23 cellular contexts compared by ENCODE assay signal in the genomic region with DNA sequence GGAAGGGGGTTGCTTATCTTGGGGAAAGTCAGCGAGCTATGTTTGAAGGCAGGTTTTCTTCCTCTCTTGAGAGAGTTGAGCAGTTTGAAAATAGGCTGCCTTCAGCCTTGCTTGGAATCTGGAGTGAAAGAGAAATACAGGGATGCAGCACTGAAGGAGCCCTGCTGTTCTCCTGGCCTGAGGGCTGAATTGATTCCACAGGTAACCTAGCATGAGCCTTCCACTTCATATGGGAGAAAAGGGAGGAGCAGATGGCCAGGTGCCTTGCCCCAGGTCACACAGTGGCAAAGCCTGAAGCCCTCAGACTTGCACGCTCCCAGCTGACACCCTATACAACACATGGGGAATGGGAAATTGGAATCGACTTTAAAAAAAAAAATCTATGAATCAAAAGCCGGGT.
DNase-seq lines count a peak whose midpoint lies in the region; FAIRE-seq and TF ChIP-seq lines count a peak whose summit lies in the region.
"Had no signal": no experiment of that assay in that cellular context is flagged by ENCODE, and none has a peak within 500 bp of the region (broad histone marks: within the 10 kb centered on the region; RNA-seq: fewer than 3 reads in every experiment).

No MANE protein-coding gene starts in this region.

- H3K4me3 Mint-ChIP-seq in brain (peak overlapping the region in 2 of 5 experiments; percentile 59 to 64), nephron progenitor cell (no peak overlapping the region)
- H3K4me3 Mint-ChIP-seq: activated CD4-positive, alpha-beta T cell treated with anti-CD3 and anti-CD28 coated beads, Interleukin-2, amount 10 ng/mL, durations not matched to agents 7 days and 5 days; activated CD8-positive, alpha-beta memory T cell treated with anti-CD3 and anti-CD28 coated beads, Interleukin-2, amount 10 ng/mL, durations not matched to agents 7 days and 5 days; activated naive CD4-positive, alpha-beta T cell treated with anti-CD3 and anti-CD28 coated beads, Interleukin-2, amount 50 U/mL, for 24 hours; activated T-helper 1 cell treated with anti-CD3 and anti-CD28 coated beads, Interleukin-12 subunit alpha, Interleukin-12 subunit beta, Interleukin-2, Interleukin-4 antibody, amounts not matched to agents 30 ng/mL and 10 ng/mL and 1 ng/mL, durations not matched to agents 14 hours and 24 hours and 36 hours; T-helper 1 cell treated with Interleukin-12 subunit alpha and Interleukin-12 subunit beta and Interleukin-4 antibody, amounts not matched to agents 30 μg/mL and 1 μg/mL, for 36 hours had no signal

- H3K9ac ChIP-seq in HUES48 (ENCODE audit: low read depth, low read length): no peak overlapping the region

- peaks cover 36% of the 10 kb centered on the region for H3K4me1 Mint-ChIP-seq in brain
- peaks cover 43% of the 10 kb centered on the region for H3K4me1 Mint-ChIP-seq in nephron progenitor cell
- H3K4me1 Mint-ChIP-seq: activated CD4-positive, alpha-beta T cell treated with anti-CD3 and anti-CD28 coated beads, Interleukin-2, amount 10 ng/mL, durations not matched to agents 7 days and 5 days; activated CD8-positive, alpha-beta memory T cell treated with anti-CD3 and anti-CD28 coated beads, Interleukin-2, amount 10 ng/mL, durations not matched to agents 7 days and 5 days; activated naive CD4-positive, alpha-beta T cell treated with anti-CD3 and anti-CD28 coated beads, Interleukin-2, amount 50 U/mL, for 24 hours had no signal

- H3K27ac Mint-ChIP-seq in brain: peak overlapping the region in 4 of 5 experiments; percentile 23 to 90 (median 73)
- H3K27ac Mint-ChIP-seq in nephron progenitor cell: peak overlapping the region; percentile 68
- H3K27ac Mint-ChIP-seq: activated CD4-positive, alpha-beta T cell treated with anti-CD3 and anti-CD28 coated beads, Interleukin-2, amount 10 ng/mL, durations not matched to agents 7 days and 5 days; activated CD8-positive, alpha-beta memory T cell treated with anti-CD3 and anti-CD28 coated beads, Interleukin-2, amount 10 ng/mL, durations not matched to agents 7 days and 5 days; activated naive CD4-positive, alpha-beta T cell treated with anti-CD3 and anti-CD28 coated beads, Interleukin-2, amount 50 U/mL, for 24 hours; activated T-helper 1 cell treated with anti-CD3 and anti-CD28 coated beads, Interleukin-12 subunit alpha, Interleukin-12 subunit beta, Interleukin-2, Interleukin-4 antibody, amounts not matched to agents 30 ng/mL and 10 ng/mL and 1 ng/mL, durations not matched to agents 14 hours and 24 hours and 36 hours; T-helper 1 cell treated with Interleukin-12 subunit alpha and Interleukin-12 subunit beta and Interleukin-4 antibody, amounts not matched to agents 30 μg/mL and 1 μg/mL, for 36 hours had no signal

- peaks cover 20% of the 10 kb centered on the region for H3K27me3 Mint-ChIP-seq in brain
- H3K27me3 Mint-ChIP-seq in nephron progenitor cell (ENCODE audit: low read depth, poor library complexity): peaks cover 3% of the 10 kb centered on the region
- H3K27me3 Mint-ChIP-seq: activated CD8-positive, alpha-beta memory T cell treated with anti-CD3 and anti-CD28 coated beads, Interleukin-2, amount 10 ng/mL, durations not matched to agents 7 days and 5 days; activated naive CD4-positive, alpha-beta T cell treated with anti-CD3 and anti-CD28 coated beads, Interleukin-2, amount 50 U/mL, for 24 hours had no signal

- TF ChIP-seq CTCF in brain (conservative IDR thresholded peaks at IDR 0.05): no peak
- TF ChIP-seq CTCF in nephron progenitor cell (IDR thresholded peaks at IDR 0.05): no peak
- no peak for TF ChIP-seq CTCF in D721Med (IDR thresholded peaks at IDR 0.05; ENCODE audit: insufficient read depth, missing control alignments)

- no peak overlapping the region for H3K4me3 ChIP-seq in HUES48 (ENCODE audit: low read depth, low read length)
- H3K4me3 ChIP-seq: K562, lower lobe of right lung, SK-N-MC, upper lobe of right lung had no signal

- FAIRE-seq in D721Med (lab: Jason Lieb, UNC): no peak
- FAIRE-seq: K562, small intestine had no signal

- no peaks in the 10 kb centered on the region for H3K36me3 Mint-ChIP-seq in brain
- no peaks in the 10 kb centered on the region for H3K36me3 Mint-ChIP-seq in nephron progenitor cell (ENCODE audit: low read depth)
- H3K36me3 Mint-ChIP-seq: activated CD8-positive, alpha-beta memory T cell treated with anti-CD3 and anti-CD28 coated beads, Interleukin-2, amount 10 ng/mL, durations not matched to agents 7 days and 5 days; activated naive CD4-positive, alpha-beta T cell treated with anti-CD3 and anti-CD28 coated beads, Interleukin-2, amount 50 U/mL, for 24 hours had no signal

- peaks cover 6% of the 10 kb centered on the region; the same call in 1 of the 2 replicates for H3K27me3 ChIP-seq in HUES48 (ENCODE audit: control insufficient read depth, insufficient read depth, low read length)
- H3K27me3 ChIP-seq: upper lobe of right lung had no signal

- no peaks in the 10 kb centered on the region for H3K36me3 ChIP-seq in HUES48 (ENCODE audit: control insufficient read depth, insufficient read depth, low read length)
- H3K36me3 ChIP-seq: lower lobe of right lung, upper lobe of right lung had no signal

- H3K4me1 ChIP-seq in HUES48 (ENCODE audit: control insufficient read depth, insufficient read depth, low read length): peaks cover 10% of the 10 kb centered on the region
- H3K4me1 ChIP-seq: Caco-2, lower lobe of right lung, upper lobe of right lung had no signal

- H3K9me3 Mint-ChIP-seq in brain (peaks cover 0 to 7% (median 4%) of the 10 kb centered on the region in 5 experiments), nephron progenitor cell (peaks cover 6% of the 10 kb centered on the region)
- H3K9me3 Mint-ChIP-seq: activated CD4-positive, alpha-beta T cell treated with anti-CD3 and anti-CD28 coated beads, Interleukin-2, amount 10 ng/mL, durations not matched to agents 7 days and 5 days; activated T-helper 1 cell treated with anti-CD3 and anti-CD28 coated beads, Interleukin-12 subunit alpha, Interleukin-12 subunit beta, Interleukin-2, Interleukin-4 antibody, amounts not matched to agents 30 ng/mL and 10 ng/mL and 1 ng/mL, durations not matched to agents 14 hours and 24 hours and 36 hours; T-helper 1 cell treated with Interleukin-12 subunit alpha and Interleukin-12 subunit beta and Interleukin-4 antibody, amounts not matched to agents 30 μg/mL and 1 μg/mL, for 36 hours had no signal

- H3K27ac ChIP-seq in HUES48 (ENCODE audit: low read depth, low read length): peak overlapping the region; percentile 58
- H3K27ac ChIP-seq: lower lobe of right lung, RWPE1, SK-N-MC, upper lobe of right lung, VCaP had no signal

- H3K9me3 ChIP-seq in HUES48 (ENCODE audit: control insufficient read depth, insufficient read depth, low read length): no peaks in the 10 kb centered on the region
- H3K9me3 ChIP-seq: Caco-2, lower lobe of right lung, upper lobe of right lung had no signal

- peak; percentile 24 for DNase-seq in COLO668 (lab: John Stamatoyannopoulos, UW; ENCODE audit: unreplicated experiment)
- no peak for DNase-seq in nephron progenitor cell
- DNase-seq in NCI-H2196 (lab: John Stamatoyannopoulos, UW; ENCODE audit: unreplicated experiment): no peak
- no peak for DNase-seq in HK-2 (ENCODE audit: unreplicated experiment)
- no peak for DNase-seq in effector CD4-positive, alpha-beta T cell
- no peak for DNase-seq in D721Med (ENCODE audit: insufficient read length, low spot score)
- DNase-seq: activated CD4-positive, alpha-beta T cell treated with anti-CD3 and anti-CD28 coated beads, Interleukin-2, amount 10 ng/mL, durations not matched to agents 7 days and 5 days; activated CD8-positive, alpha-beta memory T cell treated with anti-CD3 and anti-CD28 coated beads, Interleukin-2, amount 10 ng/mL, durations not matched to agents 7 days and 5 days; cortex of kidney; stimulated activated CD4-positive, alpha-beta T cell treated with anti-CD3 and anti-CD28 coated beads, Interleukin-1b, Interleukin-23, amount 100 ng/mL, for 48 hours had no signal
